ENCODE assay signal across 8 cellular contexts in the genomic region with DNA sequence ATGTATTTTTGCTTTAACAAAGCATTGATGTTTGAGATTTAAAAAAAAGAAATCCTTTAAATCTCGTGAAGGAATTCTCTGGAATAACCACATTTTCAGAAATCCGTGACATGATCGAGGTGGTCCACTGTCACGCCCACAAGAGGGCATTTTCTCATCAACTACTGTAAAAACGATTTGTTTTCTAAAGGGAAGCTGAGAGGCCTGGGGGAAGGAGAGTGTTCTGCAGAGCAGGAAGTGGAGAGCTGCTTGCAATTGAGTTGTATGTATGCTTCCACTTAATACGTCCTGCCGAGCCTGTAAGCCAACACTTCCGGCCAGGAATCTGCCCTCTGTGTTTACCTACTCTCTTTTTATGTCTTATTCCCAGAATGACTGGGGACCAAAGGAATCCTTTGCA. TPM values are rescaled to one million over a fixed set of nuclear protein-coding genes. Genes with fewer than 3 reads are reported as not detected.
DNase-seq lines count a peak whose midpoint lies in the region; ATAC-seq and TF ChIP-seq lines count a peak whose summit lies in the region.

No MANE protein-coding gene starts in this region.

- TF ChIP-seq CTCF in ascending aorta (IDR thresholded peaks at IDR 0.05), result peak in 2 of 3 experiments; percentile 17 to 24

- H3K4me1 ChIP-seq in ascending aorta (no peaks in the 10 kb centered on the region), iPS-18a (ENCODE audit: control insufficient read depth, low read depth, low read length) (peaks cover 18% of the 10 kb centered on the region), subcutaneous abdominal adipose tissue (ENCODE audit: control insufficient read depth in 5 of 5, insufficient read depth in 5 of 5, low read length in 5 of 5) (peaks cover 2 to 21% (median 21%) of the 10 kb centered on the region in 5 donors)

- no peak overlapping the region for H3K27ac ChIP-seq in ascending aorta
- peak overlapping the region; percentile 40 for H3K27ac ChIP-seq in iPS-18a (ENCODE audit: low read length)
- no peak overlapping the region for H3K27ac ChIP-seq in subcutaneous abdominal adipose tissue (ENCODE audit: low read depth, low read length)

- H3K9ac ChIP-seq in iPS-18a (ENCODE audit: low read length) (no peak overlapping the region), subcutaneous abdominal adipose tissue (ENCODE audit: low read length in 5 of 5) (peak overlapping the region in 4 of 5 donors; percentile 9 to 64 (median 33))

- intact Hi-C loops in ascending aorta (cut with DNase I), result no loop called here

- H3K36me3 ChIP-seq in ascending aorta (no peaks in the 10 kb centered on the region), iPS-18a (ENCODE audit: control insufficient read depth, low read depth, low read length) (no peaks in the 10 kb centered on the region), subcutaneous abdominal adipose tissue (ENCODE audit: control insufficient read depth in 5 of 5, insufficient read depth in 5 of 5, low read length in 5 of 5) (no peaks in the 10 kb centered on the region)

- no peak overlapping the region for H3K4me3 ChIP-seq in ascending aorta
- H3K4me3 ChIP-seq in iPS-18a (ENCODE audit: low read length), result peak overlapping the region; percentile 2
- peak overlapping the region in 3 of 5 donors; percentile 29 to 54 (median 50) for H3K4me3 ChIP-seq in subcutaneous abdominal adipose tissue (ENCODE audit: low read depth in 1 of 5, low read length in 5 of 5)

- no peaks in the 10 kb centered on the region for H3K27me3 ChIP-seq in ascending aorta
- H3K27me3 ChIP-seq in iPS-18a (ENCODE audit: control insufficient read depth, insufficient read depth, low read length), result no peaks in the 10 kb centered on the region
- H3K27me3 ChIP-seq in subcutaneous abdominal adipose tissue (ENCODE audit: control insufficient read depth in 5 of 5, insufficient read depth in 4 of 5, low read length in 5 of 5), result no peaks in the 10 kb centered on the region

- DNase-seq in AG08396 (ENCODE audit: low spot score) (peak; percentile 55), NCI-H2171 treated with DMSO at 0.1 percent for 48 hours (lab: John Stamatoyannopoulos, UW) (peak; percentile 67), ascending aorta (ENCODE audit: low spot score in 2 of 2) (peak in 1 of 2 donors; percentile 64), HUDEP-2 (lab: John Stamatoyannopoulos, UW; ENCODE audit: unreplicated experiment in 76 of 76) (no peak)

- ATAC-seq in GM18511 (IDR thresholded peaks at IDR 0.05; ENCODE audit: unreplicated experiment), result peak; percentile 57
- ATAC-seq in HG03064 (IDR thresholded peaks at IDR 0.05; ENCODE audit: low read depth, unreplicated experiment), result peak; percentile 53

- no peaks in the 10 kb centered on the region for H3K9me3 ChIP-seq in ascending aorta
- H3K9me3 ChIP-seq in iPS-18a (ENCODE audit: control insufficient read depth, low read depth, low read length), result no peaks in the 10 kb centered on the region
- H3K9me3 ChIP-seq in subcutaneous abdominal adipose tissue (ENCODE audit: control insufficient read depth in 5 of 5, low read length in 5 of 5), result no peaks in the 10 kb centered on the region

RNA-seq across cellular contexts. Expression of gene KLHL29, which starts 19.4 kb away (rescaled TPM):
- 16.3 TPM for total RNA-seq in ascending aorta

Comparison
In these comparisons a context has a peak if more than half of its experiments do, and no peak if none do; other contexts are left out.
1. DNase-seq: peak in AG08396 (single experiment) and NCI-H2171 treated with DMSO at 0.1 percent for 48 hours (single experiment); none in HUDEP-2 (0 of 76).
2. H3K4me3 ChIP-seq: peak in iPS-18a (single experiment) and subcutaneous abdominal adipose tissue (3 of 5); none in ascending aorta (0 of 2).